In the genomic region with DNA sequence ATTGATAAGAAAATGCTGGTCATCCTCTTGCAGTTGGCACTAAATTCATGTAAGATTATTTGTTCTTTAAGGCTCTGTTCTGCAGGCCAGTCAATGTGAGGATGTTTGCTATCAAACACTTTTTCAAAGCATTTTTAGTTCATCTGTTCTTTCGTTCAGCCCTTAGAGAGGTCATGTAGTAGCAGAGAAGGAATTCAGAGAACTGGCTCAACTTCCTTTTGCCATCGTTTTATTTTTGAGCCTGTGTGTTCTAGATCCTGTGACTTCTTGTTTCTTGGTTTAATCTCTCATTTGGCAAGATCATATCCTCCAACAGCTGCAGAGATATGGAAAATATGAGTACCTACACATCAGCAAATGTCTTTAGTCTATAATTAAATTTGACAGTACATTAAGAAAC, we compare ENCODE assay signal across 19 cellular contexts.
"Had no signal": no experiment of that assay in that cellular context is flagged by ENCODE, and none has a peak within 500 bp of the region (broad histone marks: within the 10 kb centered on the region; RNA-seq: fewer than 3 reads in every experiment).

No MANE protein-coding gene starts in this region.

- H3K27ac Mint-ChIP-seq: activated naive CD4-positive, alpha-beta T cell treated with anti-CD3 and anti-CD28 coated beads, Interleukin-2, amount 50 U/mL, for 24 hours; dendritic cell treated with granulocyte-macrophage colony-stimulating factor and Interleukin-4, amounts not matched to agents 40 ng/mL and 50 ng/mL, for 4 days; endodermal cell; natural killer cell treated with Interleukin-12 subunit alpha and Interleukin-12 subunit beta and Interleukin-15 and Interleukin-18, amount 100 ng/mL, for 72 hours; stimulated activated naive B cell treated with anti-CD40 and anti-IgM and Interleukin-4, amounts not matched to agents 10 μg/mL and 1 μg/mL and 100 μg/mL, for 72 hours had no signal

- H3K9me3 ChIP-seq: body of pancreas, left lung, transverse colon had no signal

- H3K36me3 ChIP-seq: left lung, transverse colon had no signal

- H3K27ac ChIP-seq: body of pancreas, left lung, transverse colon had no signal

- H3K36me3 Mint-ChIP-seq: natural killer cell treated with Interleukin-12 subunit alpha and Interleukin-12 subunit beta and Interleukin-15 and Interleukin-18, amount 100 ng/mL, for 72 hours had no signal

- H3K9me3 Mint-ChIP-seq: dendritic cell treated with granulocyte-macrophage colony-stimulating factor and Interleukin-4, amounts not matched to agents 40 ng/mL and 50 ng/mL, for 4 days; natural killer cell treated with Interleukin-12 subunit alpha and Interleukin-12 subunit beta and Interleukin-15 and Interleukin-18, amount 100 ng/mL, for 72 hours had no signal

- H3K27me3 ChIP-seq: body of pancreas, left lung, transverse colon had no signal

- H3K4me1 ChIP-seq: transverse colon had no signal

- H3K27me3 Mint-ChIP-seq: activated naive CD4-positive, alpha-beta T cell treated with anti-CD3 and anti-CD28 coated beads, Interleukin-2, amount 50 U/mL, for 24 hours; natural killer cell treated with Interleukin-12 subunit alpha and Interleukin-12 subunit beta and Interleukin-15 and Interleukin-18, amount 100 ng/mL, for 72 hours had no signal

- H3K4me3 Mint-ChIP-seq: activated naive CD4-positive, alpha-beta T cell treated with anti-CD3 and anti-CD28 coated beads, Interleukin-2, amount 50 U/mL, for 24 hours; dendritic cell treated with granulocyte-macrophage colony-stimulating factor and Interleukin-4, amounts not matched to agents 40 ng/mL and 50 ng/mL, for 4 days; endodermal cell; natural killer cell treated with Interleukin-12 subunit alpha and Interleukin-12 subunit beta and Interleukin-15 and Interleukin-18, amount 100 ng/mL, for 72 hours; stimulated activated naive B cell treated with anti-CD40 and anti-IgM and Interleukin-4, amounts not matched to agents 10 μg/mL and 1 μg/mL and 100 μg/mL, for 72 hours had no signal

- H3K4me3 ChIP-seq: body of pancreas, left lung, transverse colon had no signal

- ATAC-seq: activated CD4-positive, CD25-positive, alpha-beta regulatory T cell treated with anti-CD3 and anti-CD28 coated beads, Interleukin-2, amount 50 U/mL, for 24 hours; body of pancreas; left lung; natural killer cell treated with Interleukin-12 subunit alpha and Interleukin-12 subunit beta and Interleukin-15 and Interleukin-18, amount 100 ng/mL, for 72 hours; stimulated activated naive B cell treated with anti-CD40 and anti-IgM and Interleukin-4, amounts not matched to agents 10 μg/mL and 1 μg/mL and 100 μg/mL, for 72 hours had no signal

- DNase-seq: activated CD4-positive, alpha-beta T cell treated with anti-CD3 and anti-CD28 coated beads, Interleukin-2, amount 50 U/mL, for 1 hour; activated effector memory CD4-positive, alpha-beta T cell treated with Interleukin-2 at 50 U/mL for 16 hours; activated T-cell treated with anti-CD3 and anti-CD28 coated beads for 4 hours; amygdala; body of pancreas; cerebellar nuclear complex; endodermal cell; hippocampal formation; left lung; mesendoderm; posterior cingulate gyrus; stimulated activated CD4-positive, alpha-beta T cell treated with anti-CD3 and anti-CD28 coated beads, Interleukin-2, amount 100 ng/mL, for 48 hours; stimulated activated naive B cell treated with anti-CD40 and anti-IgM and Interleukin-4, amounts not matched to agents 10 μg/mL and 1 μg/mL and 100 μg/mL, for 72 hours; substantia nigra; transverse colon had no signal
